8 cellular contexts compared by ENCODE assay signal in the genomic region with DNA sequence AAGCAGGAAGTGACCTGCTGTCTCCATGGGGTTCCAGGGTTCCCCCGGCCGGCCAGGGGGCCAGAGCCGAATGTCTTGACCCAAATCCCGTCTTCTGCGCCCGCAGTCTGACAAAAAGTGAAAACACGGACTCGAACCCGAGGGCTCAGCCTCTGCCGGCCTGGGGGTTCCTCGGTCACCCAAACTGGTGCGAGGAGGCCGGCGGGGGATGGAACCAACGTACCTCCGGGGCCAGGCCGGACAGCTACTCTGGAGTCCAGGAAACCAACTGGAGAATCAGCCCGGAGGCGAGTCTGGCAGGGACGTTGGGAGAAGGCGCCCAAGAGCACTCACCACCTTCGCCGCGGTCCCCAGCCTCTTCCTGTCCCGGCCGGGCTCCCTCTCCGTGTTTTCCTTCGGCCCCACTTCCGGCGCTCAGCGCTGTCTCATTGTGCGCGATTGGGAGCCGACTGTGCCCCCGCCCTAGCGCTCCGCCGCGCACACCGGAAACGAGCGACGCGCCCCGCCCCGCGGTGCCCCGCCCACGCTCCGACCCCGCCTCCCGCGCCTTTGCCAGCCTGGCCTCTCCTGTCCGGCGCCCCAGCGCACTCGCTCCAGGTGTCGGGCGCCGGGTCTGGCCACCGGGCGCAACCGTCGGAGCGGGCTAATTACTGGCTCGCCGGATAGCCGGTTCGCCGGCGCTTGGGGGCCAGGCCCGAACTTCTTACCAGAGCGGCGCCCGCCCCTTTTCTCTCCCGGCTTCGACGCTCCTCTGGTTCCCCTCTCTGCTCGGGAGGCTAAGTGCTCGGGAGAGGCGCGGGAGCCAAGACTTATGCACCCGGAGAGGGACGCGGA. TPM values are rescaled to one million over a fixed set of nuclear protein-coding genes. Genes with fewer than 3 reads are reported as not detected.
A peak's percentile ranks its signal among the peaks of the same experiment; 100 is the strongest.
DNase-seq lines count a peak whose midpoint lies in the region; TF ChIP-seq lines count a peak whose summit lies in the region.

Gene TUT7, minus strand, starts transcription at position 363 of the 834 bp plus-strand sequence. CDS start 1,211 bp downstream, outside the sequence.

- no CpG with 5 or more reads among the region's 85 CpGs for WGBS in H9 (ENCODE audit: extremely low coverage, insufficient read length, low lambda C conversion rate)

- H3T11ph ChIP-seq in H9 (ENCODE audit: low read length), result no peak within 1 kb of the TSS

- H3K23ac ChIP-seq in H9 (ENCODE audit: insufficient read length, low read depth, low read length), result no peak within 1 kb of the TSS

- H3K18ac ChIP-seq in H9 (ENCODE audit: insufficient read length, low read depth, low read length), result peak within 1 kb of the TSS; percentile 28

- H2BK120ac ChIP-seq in H9 (ENCODE audit: low read depth, low read length, poor library complexity, severe bottlenecking), result no peak within 1 kb of the TSS

- H3K27me3 Mint-ChIP-seq in H9 (ENCODE audit: low read depth) (peaks cover 9% of the 10 kb centered on the region), nephron progenitor cell (ENCODE audit: low read depth, poor library complexity) (peaks cover 25% of the 10 kb centered on the region)
- no peaks in the 10 kb centered on the region for H3K27me3 Mint-ChIP-seq in stimulated activated naive CD8-positive, alpha-beta T cell treated with anti-CD3 and anti-CD28 coated beads, Interleukin-15, Interleukin-2, amounts not matched to agents 100 ng/mL and 50 ng/mL, for 24 hours

- H3K9ac ChIP-seq in ES-I3 (ENCODE audit: low read depth, low read length) (peak within 1 kb of the TSS; percentile 87), H9 (ENCODE audit: extremely low read depth, insufficient read length, low read length) (peak within 1 kb of the TSS; percentile 74)

- peaks cover 6% of the 10 kb centered on the region; the same call in 1 of the 2 replicates for H3K79me2 ChIP-seq in H9 (ENCODE audit: insufficient read depth, low read length)

- H2BK15ac ChIP-seq in H9 (ENCODE audit: low read depth, low read length), result no peak within 1 kb of the TSS

- peak within 1 kb of the TSS; percentile 9 for H3K27ac ChIP-seq in H9 (ENCODE audit: insufficient read length, low read depth, low read length)

- H3K9me3 ChIP-seq in ES-I3 (ENCODE audit: control insufficient read depth, insufficient read depth, low read length), result no peaks in the 10 kb centered on the region
- H3K9me3 ChIP-seq in H9 (ENCODE audit: control insufficient read depth, low read depth, low read length), result no peaks in the 10 kb centered on the region

- DNase-seq in H9 (peak; percentile 97), M059J (ENCODE audit: low read depth) (peak; percentile 97), SHP77 treated with DMSO at 0.1 percent for 48 hours (lab: John Stamatoyannopoulos, UW) (peak; percentile 53), fibroblast of the conjunctiva (ENCODE audit: low read depth) (peak; percentile 88), nephron progenitor cell (peak; percentile 98)
- peak; percentile 98 for DNase-seq in activated effector memory CD4-positive, alpha-beta T cell treated with anti-CD3 and anti-CD28 coated beads, Interleukin-2, amount 50 U/mL, for 16 hours

- H3K23me2 ChIP-seq in H9 (ENCODE audit: insufficient read length, low read depth, low read length, poor library complexity, severe bottlenecking), result peaks cover 4% of the 10 kb centered on the region

- peak within 1 kb of the TSS; percentile 66 for H3K14ac ChIP-seq in H9 (ENCODE audit: insufficient read depth, low read length)

- H2BK12ac ChIP-seq in H9 (ENCODE audit: insufficient read length, low read depth, low read length), result no peak within 1 kb of the TSS

- H4K8ac ChIP-seq in H9 (replicated peaks; ENCODE audit: insufficient read length, low read depth, low read length), result no peak within 1 kb of the TSS

- H3K4me3 Mint-ChIP-seq in H9 (peak within 1 kb of the TSS; percentile 92 to 96), nephron progenitor cell (peak within 1 kb of the TSS; percentile 100)
- H3K4me3 Mint-ChIP-seq in stimulated activated naive CD8-positive, alpha-beta T cell treated with anti-CD3 and anti-CD28 coated beads, Interleukin-15, Interleukin-2, amounts not matched to agents 100 ng/mL and 50 ng/mL, for 24 hours, result peak within 1 kb of the TSS; percentile 92

- peaks cover 3% of the 10 kb centered on the region for H3K79me1 ChIP-seq in H9 (ENCODE audit: insufficient read depth, low read depth, low read length, poor library complexity, severe bottlenecking)

- peaks cover 19 to 33% of the 10 kb centered on the region in 2 experiments for H3K4me1 Mint-ChIP-seq in H9
- H3K4me1 Mint-ChIP-seq in nephron progenitor cell, result peaks cover 36% of the 10 kb centered on the region
- H3K4me1 Mint-ChIP-seq in stimulated activated naive CD8-positive, alpha-beta T cell treated with anti-CD3 and anti-CD28 coated beads, Interleukin-15, Interleukin-2, amounts not matched to agents 100 ng/mL and 50 ng/mL, for 24 hours (ENCODE audit: low read depth), result peaks cover 45% of the 10 kb centered on the region

- H3K4me1 ChIP-seq in ES-I3 (ENCODE audit: insufficient read depth, low read length), result 0 out of 2 replicates have a peak, but pooled peaks cover 7% of the 10 kb centered on the region
- peaks cover 3% of the 10 kb centered on the region; the same call in 1 of the 2 replicates for H3K4me1 ChIP-seq in H9 (ENCODE audit: insufficient read depth, low read length)

- no peak within 1 kb of the TSS for H2BK20ac ChIP-seq in H9 (ENCODE audit: low read depth, low read length, poor library complexity, severe bottlenecking)

- no peaks in the 10 kb centered on the region for H3K27me3 ChIP-seq in H9 (ENCODE audit: insufficient read depth, low read length)

- H3K4me2 ChIP-seq in H9 (ENCODE audit: insufficient read depth, insufficient read length, low read length), result peak within 1 kb of the TSS; percentile 80

- H4K91ac ChIP-seq in H9 (ENCODE audit: insufficient read length, low read depth, low read length), result no peak within 1 kb of the TSS

- H2AK5ac ChIP-seq in H9 (ENCODE audit: insufficient read length, low read length), result no peak within 1 kb of the TSS

- no peak within 1 kb of the TSS for H3K4ac ChIP-seq in H9 (ENCODE audit: low read depth, low read length)

- H4K5ac ChIP-seq in H9 (ENCODE audit: insufficient read length, low read depth, low read length), result no peak within 1 kb of the TSS

- H4K20me1 ChIP-seq in H9 (ENCODE audit: control insufficient read depth, insufficient read depth, insufficient read length), result no peaks in the 10 kb centered on the region

- H3K9me3 Mint-ChIP-seq in H9 (no peaks in the 10 kb centered on the region), nephron progenitor cell (no peaks in the 10 kb centered on the region)
- no peaks in the 10 kb centered on the region for H3K9me3 Mint-ChIP-seq in stimulated activated naive CD8-positive, alpha-beta T cell treated with anti-CD3 and anti-CD28 coated beads, Interleukin-15, Interleukin-2, amounts not matched to agents 100 ng/mL and 50 ng/mL, for 24 hours

- H3K56ac ChIP-seq in H9 (ENCODE audit: insufficient read length, low read depth, low read length), result no peak within 1 kb of the TSS

- H2BK5ac ChIP-seq in H9 (ENCODE audit: insufficient read length, low read length), result no peak within 1 kb of the TSS

- no peak for TF ChIP-seq CTCF in H9 (conservative IDR thresholded peaks at IDR 0.05)
- TF ChIP-seq CTCF in nephron progenitor cell (IDR thresholded peaks at IDR 0.05), result no peak

- H3K27ac Mint-ChIP-seq in H9, result peak within 1 kb of the TSS; percentile 96 to 98 (median 96)
- H3K27ac Mint-ChIP-seq in nephron progenitor cell, result peak within 1 kb of the TSS; percentile 99
- H3K27ac Mint-ChIP-seq in stimulated activated naive CD8-positive, alpha-beta T cell treated with anti-CD3 and anti-CD28 coated beads, Interleukin-15, Interleukin-2, amounts not matched to agents 100 ng/mL and 50 ng/mL, for 24 hours, result peak within 1 kb of the TSS; percentile 94

- peaks cover 5% of the 10 kb centered on the region; the same call in 1 of the 2 replicates for H3K36me3 ChIP-seq in ES-I3 (ENCODE audit: insufficient read depth, low read length)

- H3K36me3 Mint-ChIP-seq in H9 (ENCODE audit: insufficient read depth in 1 of 3, low read depth in 3 of 3), result peaks cover 2 to 17% (median 15%) of the 10 kb centered on the region in 3 experiments; a peak in 5 of 7 replicates
- H3K36me3 Mint-ChIP-seq in nephron progenitor cell (ENCODE audit: low read depth), result peaks cover 18% of the 10 kb centered on the region
- H3K36me3 Mint-ChIP-seq in stimulated activated naive CD8-positive, alpha-beta T cell treated with anti-CD3 and anti-CD28 coated beads, Interleukin-15, Interleukin-2, amounts not matched to agents 100 ng/mL and 50 ng/mL, for 24 hours (ENCODE audit: low read depth), result peaks cover 19% of the 10 kb centered on the region

- H2AFZ ChIP-seq in H9 (ENCODE audit: low read length), result no peak within 1 kb of the TSS

RNA-seq across cellular contexts. Expression of gene TUT7, which starts in this region (rescaled TPM):
- 22.9 and 23.1 TPM in 2 replicates for total RNA-seq in H9 (2021)
- 15.4 and 21.3 TPM in 2 replicates for total RNA-seq in M059J (2014; rRNA removed; shearing (Covaris generic))

Comparison
In these comparisons a context has a peak if more than half of its experiments do, and no peak if none do; other contexts are left out.
1. Peak in every context shown above with its lines: DNase-seq and H3K27ac ChIP-seq.